Comparison of ENCODE assay signal across 26 cellular contexts in genomic region chr9:87234854-87235253, GRCh38.
DNase-seq lines count a peak whose midpoint lies in the region; ATAC-seq, FAIRE-seq and TF ChIP-seq lines count a peak whose summit lies in the region.
"Had no signal": no experiment of that assay in that cellular context is flagged by ENCODE, and none has a peak within 500 bp of the region (broad histone marks: within the 10 kb centered on the region; RNA-seq: fewer than 3 reads in every experiment).

No MANE protein-coding gene starts in this region.

- H3K27me3 Mint-ChIP-seq in activated naive CD4-positive, alpha-beta T cell treated with anti-CD3 and anti-CD28 coated beads, Interleukin-2, amount 10 ng/mL, durations not matched to agents 7 days and 5 days = no peaks in the 10 kb centered on the region
- H3K27me3 Mint-ChIP-seq: CD4-positive, CD25-positive, alpha-beta regulatory T cell had no signal

- no peak for TF ChIP-seq CTCF in esophagus muscularis mucosa (IDR thresholded peaks at IDR 0.05)

- H3K4me1 Mint-ChIP-seq in activated naive CD4-positive, alpha-beta T cell treated with anti-CD3 and anti-CD28 coated beads, Interleukin-2, amount 10 ng/mL, durations not matched to agents 7 days and 5 days = no peaks in the 10 kb centered on the region
- H3K4me1 Mint-ChIP-seq: CD14-positive monocyte; CD4-positive, alpha-beta memory T cell; CD4-positive, CD25-positive, alpha-beta regulatory T cell; CD8-positive, alpha-beta memory T cell had no signal

- H3K27ac Mint-ChIP-seq in activated naive CD4-positive, alpha-beta T cell treated with anti-CD3 and anti-CD28 coated beads, Interleukin-2, amount 10 ng/mL, durations not matched to agents 7 days and 5 days = no peak overlapping the region
- H3K27ac Mint-ChIP-seq: CD4-positive, alpha-beta memory T cell; CD4-positive, CD25-positive, alpha-beta regulatory T cell; CD8-positive, alpha-beta memory T cell had no signal

- H3K4me3 Mint-ChIP-seq in activated naive CD4-positive, alpha-beta T cell treated with anti-CD3 and anti-CD28 coated beads, Interleukin-2, amount 10 ng/mL, durations not matched to agents 7 days and 5 days = no peak overlapping the region
- H3K4me3 Mint-ChIP-seq: CD14-positive monocyte; CD4-positive, alpha-beta memory T cell; CD4-positive, CD25-positive, alpha-beta regulatory T cell; CD8-positive, alpha-beta memory T cell had no signal

- peak; percentile 27 for ATAC-seq in sciatic nerve
- ATAC-seq in GM18498 (IDR thresholded peaks at IDR 0.05; ENCODE audit: unreplicated experiment) = no peak
- ATAC-seq: GM12878 had no signal

- intact Hi-C loops in esophagus muscularis mucosa (cut with DNase I) = no loop called here
- intact Hi-C loops in sciatic nerve (cut with DNase I) = no loop called here

- no peak for TF ChIP-seq EP300 in esophagus muscularis mucosa (IDR thresholded peaks at IDR 0.05)

- peaks cover 4% of the 10 kb centered on the region for H3K9me3 Mint-ChIP-seq in activated naive CD4-positive, alpha-beta T cell treated with anti-CD3 and anti-CD28 coated beads, Interleukin-2, amount 10 ng/mL, durations not matched to agents 7 days and 5 days
- H3K9me3 Mint-ChIP-seq: CD4-positive, alpha-beta memory T cell had no signal

- no peaks in the 10 kb centered on the region for H3K36me3 Mint-ChIP-seq in activated naive CD4-positive, alpha-beta T cell treated with anti-CD3 and anti-CD28 coated beads, Interleukin-2, amount 10 ng/mL, durations not matched to agents 7 days and 5 days
- H3K36me3 Mint-ChIP-seq: CD14-positive monocyte; CD4-positive, alpha-beta memory T cell; CD4-positive, CD25-positive, alpha-beta regulatory T cell; CD8-positive, alpha-beta memory T cell had no signal

- no peaks in the 10 kb centered on the region for H3K9me3 ChIP-seq in esophagus muscularis mucosa
- H3K9me3 ChIP-seq: BE2C, BLaER1 had no signal

- no peak overlapping the region for H3K4me3 ChIP-seq in esophagus muscularis mucosa
- H3K4me3 ChIP-seq: BLaER1, GM12878 had no signal

- no peak for FAIRE-seq in GM19239 (lab: Jason Lieb, UNC)
- FAIRE-seq: A204.1, GM12878, GM12892 had no signal

- no peaks in the 10 kb centered on the region for H3K4me1 ChIP-seq in esophagus muscularis mucosa
- H3K4me1 ChIP-seq: BE2C, BLaER1 had no signal

- no peaks in the 10 kb centered on the region for H3K27me3 ChIP-seq in esophagus muscularis mucosa
- H3K27me3 ChIP-seq: BE2C, BLaER1 had no signal

- TF ChIP-seq POLR2A in esophagus muscularis mucosa (IDR thresholded peaks at IDR 0.05; ENCODE audit: low read depth) = no peak

- H3K36me3 ChIP-seq in esophagus muscularis mucosa = no peaks in the 10 kb centered on the region
- H3K36me3 ChIP-seq: BE2C, BLaER1 had no signal

- WGBS in esophagus muscularis mucosa = 93% methylated on average over 3 of the region's 3 CpGs

- DNase-seq in esophagus muscularis mucosa (ENCODE audit: extremely low spot score) (peak; percentile 84), fibroblast of peridontal ligament (ENCODE audit: extremely low read depth) (peak; percentile 37), sciatic nerve (ENCODE audit: low spot score) (no peak), GM19239 (ENCODE audit: insufficient read length, low spot score) (no peak)
- no peak for DNase-seq in activated naive CD4-positive, alpha-beta T cell treated with anti-CD3 and anti-CD28 coated beads, Interleukin-2, amount 10 ng/mL, durations not matched to agents 7 days and 5 days
- DNase-seq: 8988T; ACHN; BE2C; C1 segment of cervical spinal cord; CD4-positive, alpha-beta memory T cell; CD4-positive, CD25-positive, alpha-beta regulatory T cell; CD8-positive, alpha-beta memory T cell; COR-L47; DMS 273 treated with DMSO at 0.1 percent for 48 hours; DMS153; DMS53; DMS79; DND-41; EL; GDM1 had no signal

- CTCF ChIA-PET in activated naive CD4-positive, alpha-beta T cell treated with anti-CD3 and anti-CD28 coated beads, Interleukin-2, amount 10 ng/mL, durations not matched to agents 7 days and 5 days (lab: Charles Lee) = no interaction called here

- H3K27ac ChIP-seq in esophagus muscularis mucosa (replicated peaks in 1 of 4) = no peak overlapping the region
- H3K27ac ChIP-seq: BLaER1 had no signal

Comparison
In these comparisons a context has a peak if more than half of its experiments do, and no peak if none do; other contexts are left out.
1. DNase-seq: peak in esophagus muscularis mucosa (single experiment) and fibroblast of peridontal ligament (single experiment); none in sciatic nerve (single experiment), GM19239 (single experiment) and activated naive CD4-positive, alpha-beta T cell treated with anti-CD3 and anti-CD28 coated beads, Interleukin-2, amount 10 ng/mL, durations not matched to agents 7 days and 5 days (single experiment).